ENCODE assay signal across 9 cellular contexts in genomic region chr20:21048841-21049273, GRCh38. TPM values are rescaled to one million over a fixed set of nuclear protein-coding genes. Genes with fewer than 3 reads are reported as not detected.
DNase-seq lines count a peak whose midpoint lies in the region; ATAC-seq, FAIRE-seq and TF ChIP-seq lines count a peak whose summit lies in the region.
"Had no signal": no experiment of that assay in that cellular context is flagged by ENCODE, and none has a peak within 500 bp of the region (broad histone marks: within the 10 kb centered on the region; RNA-seq: fewer than 3 reads in every experiment).

No MANE protein-coding gene starts in this region.

- no peak overlapping the region for H2BK120ac ChIP-seq in H1 (replicated peaks; ENCODE audit: low read depth, low read length)

- no peak overlapping the region for H4K8ac ChIP-seq in H1 (ENCODE audit: extremely low read depth, insufficient read depth, low read length)

- H4K20me1 ChIP-seq in H1 (replicated peaks in 1 of 2; ENCODE audit: control insufficient read depth in 1 of 2, insufficient read depth in 2 of 2, low read length in 2 of 2), result no peaks in the 10 kb centered on the region

- CTCF ChIA-PET in H1 (lab: Charles Lee; ENCODE audit: partially characterized antibody), result interaction anchor here (0.7 to 5.0 kb wide), 56 partner anchors 10 to 706 kb away, joined by 3 to 95 read pairs (median 4); partner anchors contain the start of gene KIZ

- H3K4me2 ChIP-seq in H1 (ENCODE audit: insufficient read depth in 1 of 2, low read depth in 2 of 2, low read length in 2 of 2), result no peak overlapping the region

- no peaks in the 10 kb centered on the region for H3K27me3 ChIP-seq in H1 (replicated peaks in 1 of 4; ENCODE audit: control insufficient read depth in 3 of 4, extremely low read depth in 1 of 4, insufficient read depth in 3 of 4, low read length in 3 of 4)
- no peaks in the 10 kb centered on the region for H3K27me3 ChIP-seq in gastrocnemius medialis

- no peak for TF ChIP-seq EP300 in H1 (IDR thresholded peaks at IDR 0.05; ENCODE audit: borderline replicate concordance in 1 of 2, low read depth in 2 of 2, low read length in 2 of 2)

- no peak overlapping the region for H3K27ac ChIP-seq in H1 (ENCODE audit: low read depth, low read length)
- no peak overlapping the region for H3K27ac ChIP-seq in gastrocnemius medialis

- intact Hi-C loops in activated CD4-positive, alpha-beta T cell treated with anti-CD3 and anti-CD28 coated beads, Interleukin-2, amount 10 ng/mL, durations not matched to agents 24 days and 14 days (cut with micrococcal nuclease), result loop anchor here (2.0 kb wide), 1 partner anchor 456 kb away; no protein-coding TSS in a partner anchor
- intact Hi-C loops in gastrocnemius medialis (cut with DNase I; ENCODE audit: low total_unique reads), result no loop called here

- H3K36me3 Mint-ChIP-seq in activated CD4-positive, alpha-beta T cell treated with anti-CD3 and anti-CD28 coated beads, Interleukin-2, amount 10 ng/mL, durations not matched to agents 24 days and 14 days (ENCODE audit: low read depth), result no peaks in the 10 kb centered on the region

- H4K5ac ChIP-seq in H1 (ENCODE audit: insufficient read length, low read depth, low read length), result no peak overlapping the region

- no peak overlapping the region for H2AFZ ChIP-seq in H1 (ENCODE audit: low read length)

- H3K56ac ChIP-seq in H1 (replicated peaks; ENCODE audit: insufficient read length, low read depth, low read length), result no peak overlapping the region

- no peak overlapping the region for H3K4ac ChIP-seq in H1 (replicated peaks; ENCODE audit: insufficient read length, low read depth, low read length)

- no peak overlapping the region for H3K18ac ChIP-seq in H1 (ENCODE audit: extremely low read depth, low read length)

- no peak overlapping the region for H2BK20ac ChIP-seq in H1 (ENCODE audit: low read length)

- POLR2A ChIA-PET in H1 (lab: Charles Lee; ENCODE audit: partially characterized antibody), result interaction anchor here (1.0 to 1.4 kb wide), 3 partner anchors 52 to 82 kb away, joined by 3 to 4 read pairs (median 3); no protein-coding TSS in a partner anchor

- ATAC-seq in gastrocnemius medialis (peak in 1 of 2 donors; percentile 51), GM18519 (IDR thresholded peaks at IDR 0.05; ENCODE audit: low FRiP score, unreplicated experiment) (no peak)

- no peak for TF ChIP-seq POLR2A in H1 (IDR thresholded peaks at IDR 0.05; ENCODE audit: control extremely low read depth in 1 of 2, low read depth in 2 of 2, low read length in 2 of 2)
- TF ChIP-seq POLR2A in gastrocnemius medialis (IDR thresholded peaks at IDR 0.05), result no peak

- H2BK5ac ChIP-seq in H1 (ENCODE audit: low read depth, low read length), result no peak overlapping the region

- TF ChIP-seq RAD21 in H1 (IDR thresholded peaks at IDR 0.05 in 1 of 2, conservative IDR thresholded peaks at IDR 0.05 in 1 of 2; ENCODE audit: low read depth in 2 of 2, low read length in 2 of 2), result peak; percentile 83 to 86

- no peak overlapping the region for H3K27ac Mint-ChIP-seq in activated CD4-positive, alpha-beta T cell treated with anti-CD3 and anti-CD28 coated beads, Interleukin-2, amount 10 ng/mL, durations not matched to agents 24 days and 14 days

- no peak overlapping the region for H3K9ac ChIP-seq in H1 (replicated peaks in 1 of 4; ENCODE audit: extremely low read depth in 1 of 4, low read depth in 3 of 4, low read length in 3 of 4)

- H3K36me3 ChIP-seq in H1 (ENCODE audit: control insufficient read depth in 2 of 4, insufficient read depth in 4 of 4, low read length in 3 of 4) (no peaks in the 10 kb centered on the region), gastrocnemius medialis (no peaks in the 10 kb centered on the region)

- H3K4me1 ChIP-seq in H1 (replicated peaks in 1 of 4; ENCODE audit: control insufficient read depth in 3 of 4, insufficient read depth in 4 of 4, low read length in 3 of 4) (peaks cover 5 to 13% (median 10%) of the 10 kb centered on the region in 4 experiments; a peak in 6 of 7 replicates), gastrocnemius medialis (no peaks in the 10 kb centered on the region)

- no peak overlapping the region for H2BK15ac ChIP-seq in H1 (ENCODE audit: low read length)

- H3K9me3 ChIP-seq in H1 (ENCODE audit: insufficient read depth in 2 of 2, low read depth in 1 of 2, low read length in 1 of 2) (no peaks in the 10 kb centered on the region), gastrocnemius medialis (no peaks in the 10 kb centered on the region)

- no peak overlapping the region for H2BK12ac ChIP-seq in H1 (ENCODE audit: low read depth, low read length)

- H3K27me3 Mint-ChIP-seq in activated CD4-positive, alpha-beta T cell treated with anti-CD3 and anti-CD28 coated beads, Interleukin-2, amount 10 ng/mL, durations not matched to agents 24 days and 14 days, result peaks cover 5% of the 10 kb centered on the region

- no peak overlapping the region for H3K4me3 Mint-ChIP-seq in activated CD4-positive, alpha-beta T cell treated with anti-CD3 and anti-CD28 coated beads, Interleukin-2, amount 10 ng/mL, durations not matched to agents 24 days and 14 days

- H3K79me2 ChIP-seq in H1 (ENCODE audit: control insufficient read depth in 1 of 2, insufficient read depth in 2 of 2, low read length in 2 of 2), result no peaks in the 10 kb centered on the region

- no peak overlapping the region for H4K91ac ChIP-seq in H1 (replicated peaks; ENCODE audit: insufficient read length, low read length)

- H3K9me3 Mint-ChIP-seq in activated CD4-positive, alpha-beta T cell treated with anti-CD3 and anti-CD28 coated beads, Interleukin-2, amount 10 ng/mL, durations not matched to agents 24 days and 14 days, result no peaks in the 10 kb centered on the region

- in situ Hi-C loops in gastrocnemius medialis (cut with MboI; ENCODE audit: low sequenced_read_pairs in 4 of 4), result loop anchor here in 1 of 4 donors (25.0 kb wide), 1 partner anchor 187 kb away; no protein-coding TSS in a partner anchor

- DNase-seq in SIG-M5 treated with dmso at 0.1 percent for 504 hours (lab: John Stamatoyannopoulos, UW; ENCODE audit: unreplicated experiment), result peak; percentile 25
- DNase-seq in SIG-M5 (lab: John Stamatoyannopoulos, UW), result no peak
- peak; percentile 5 for DNase-seq in LHCN-M2 (ENCODE audit: low read depth)
- peak; percentile 86 for DNase-seq in activated CD4-positive, alpha-beta T cell treated with anti-CD3 and anti-CD28 coated beads, Interleukin-2, amount 10 ng/mL, durations not matched to agents 24 days and 14 days
- DNase-seq in H1 (ENCODE audit: low read depth in 1 of 2, low spot score in 2 of 2), result peak in 1 of 2 experiments; percentile 96
- DNase-seq in gastrocnemius medialis, result no peak
- DNase-seq in dedifferentiated amniotic fluid mesenchymal stem cell (ENCODE audit: extremely low spot score), result no peak

- TF ChIP-seq CTCF in H1 (IDR thresholded peaks at IDR 0.05; ENCODE audit: control extremely low read depth in 1 of 3, insufficient read depth in 1 of 3, low read depth in 1 of 3, low read length in 3 of 3) (peak; percentile 81 to 91 (median 90)), gastrocnemius medialis (IDR thresholded peaks at IDR 0.05 in 4 of 5, conservative IDR thresholded peaks at IDR 0.05 in 1 of 5) (peak in 3 of 5 experiments; percentile 20 to 72 (median 46))

- H3K79me1 ChIP-seq in H1 (ENCODE audit: low read depth, low read length), result no peaks in the 10 kb centered on the region

- H3K4me3 ChIP-seq in H1 (ENCODE audit: extremely low read depth in 1 of 4, insufficient read depth in 2 of 4, low read depth in 3 of 4, low read length in 4 of 4) (no peak overlapping the region), gastrocnemius medialis (no peak overlapping the region)

- FAIRE-seq in H1 (lab: Jason Lieb, UNC), result peak; percentile 80

- H3K14ac ChIP-seq in H1 (ENCODE audit: insufficient read length), result no peak overlapping the region

- no peak overlapping the region for H2AK5ac ChIP-seq in H1 (ENCODE audit: low read depth, low read length)

- 58% methylated on average over 5 of the region's 5 CpGs; no CpG with 5 or more reads in 1 of the 2 experiments for WGBS in H1 (ENCODE audit: extremely low coverage in 1 of 2, insufficient coverage in 1 of 2, insufficient read length in 1 of 2, insufficient replicate concordance in 2 of 2, low coverage in 1 of 2, low lambda C conversion rate in 2 of 2, missing lambda C conversion rate in 1 of 2), 2 experiments

- no peak overlapping the region for H3K23ac ChIP-seq in H1 (ENCODE audit: insufficient read length)

- H3K4me1 Mint-ChIP-seq in activated CD4-positive, alpha-beta T cell treated with anti-CD3 and anti-CD28 coated beads, Interleukin-2, amount 10 ng/mL, durations not matched to agents 24 days and 14 days, result no peaks in the 10 kb centered on the region

- H3K23me2 ChIP-seq in H1 (ENCODE audit: low read depth, low read length), result no peaks in the 10 kb centered on the region

TF ChIP-seq in H1, 55 proteins besides CTCF, POLR2A, EP300 and RAD21 (continues in another document):
- TF ChIP-seq JUN (IDR thresholded peaks at IDR 0.05; ENCODE audit: low read depth, low read length) (no peak), CHD1 (IDR thresholded peaks at IDR 0.05; ENCODE audit: low read depth, low read length) (no peak), TEAD4 (IDR thresholded peaks at IDR 0.05; ENCODE audit: low read depth, low read length) (no peak), YY1 (IDR thresholded peaks at IDR 0.05; ENCODE audit: low read depth, low read length) (peak; percentile 69; the same call in 1 of the 2 replicates), RXRA (IDR thresholded peaks at IDR 0.05; ENCODE audit: insufficient read depth, low read depth, low read length) (no peak), SIRT6 (IDR thresholded peaks at IDR 0.05; ENCODE audit: low read length) (no peak), SP2 (IDR thresholded peaks at IDR 0.05; ENCODE audit: low read length) (no peak), NANOG (IDR thresholded peaks at IDR 0.05; ENCODE audit: insufficient read depth, low read depth, low read length, poor library complexity, severe bottlenecking) (peak; percentile 36)
- TF ChIP-seq, protein P1, sequence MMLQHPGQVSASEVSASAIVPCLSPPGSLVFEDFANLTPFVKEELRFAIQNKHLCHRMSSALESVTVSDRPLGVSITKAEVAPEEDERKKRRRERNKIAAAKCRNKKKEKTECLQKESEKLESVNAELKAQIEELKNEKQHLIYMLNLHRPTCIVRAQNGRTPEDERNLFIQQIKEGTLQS (IDR thresholded peaks at IDR 0.05; ENCODE audit: insufficient read depth, low read depth, low read length), result no peak

RNA-seq across cellular contexts. Expression of gene LINC00237, which starts 57.3 kb away (rescaled TPM):
- not detected in 2 replicates for total RNA-seq in LHCN-M2 (2014; rRNA removed)
- not detected for polyA plus RNA-seq in LHCN-M2 (2012)
- total RNA-seq in activated CD4-positive, alpha-beta T cell treated with anti-CD3 and anti-CD28 coated beads, Interleukin-2, amount 10 ng/mL, durations not matched to agents 24 days and 14 days, result not detected in 2 replicates
- total RNA-seq in H1 (2021; fragmentation: NEBNext Ultra II Directional; extraction: Animal tissue kit (Norgen Biotek cat#: 25700)), result 0.28 and 0.69 TPM in 2 replicates
- polyA plus RNA-seq in H1 (2011; rRNA removed), result 0.22 and 1.4 TPM in 2 replicates
- polyA plus RNA-seq in H1 (2011; cell fraction: cytosol; rRNA removed), result 3.6 TPM
- polyA plus RNA-seq in H1 (2011; cell fraction: nucleus; rRNA removed), result 0.74 TPM
- polyA plus RNA-seq in H1 (2012, experiment 1 of 2), result 0.24 to 1.4 TPM (median 0.40 TPM) in 4 replicates
- not detected for polyA plus RNA-seq in H1 (2012, experiment 2 of 2)
- polyA plus RNA-seq in H1 (2013, experiment 1 of 2), result 0.28 TPM
- polyA plus RNA-seq in H1 (2013, experiment 2 of 2), result 0.55 TPM
- 0.29 and 0.66 TPM in 2 replicates for polyA minus RNA-seq in H1 (2011; rRNA and poly(A)+ RNA removed)
- polyA minus RNA-seq in H1 (2011; cell fraction: cytosol; rRNA and poly(A)+ RNA removed), result not detected
- not detected for polyA minus RNA-seq in H1 (2011; cell fraction: nucleus; rRNA and poly(A)+ RNA removed)
- total RNA-seq in gastrocnemius medialis, result not detected
- polyA plus RNA-seq: esophagus had no signal

Comparison
In these comparisons a context has a peak if more than half of its experiments do, and no peak if none do; other contexts are left out.
1. DNase-seq: peak in SIG-M5 treated with dmso at 0.1 percent for 504 hours (single experiment), LHCN-M2 (single experiment) and activated CD4-positive, alpha-beta T cell treated with anti-CD3 and anti-CD28 coated beads, Interleukin-2, amount 10 ng/mL, durations not matched to agents 24 days and 14 days (single experiment); none in SIG-M5 (single experiment), gastrocnemius medialis (0 of 2) and dedifferentiated amniotic fluid mesenchymal stem cell (single experiment).